Comparison of ENCODE assay signal across 16 cellular contexts in the genomic region with DNA sequence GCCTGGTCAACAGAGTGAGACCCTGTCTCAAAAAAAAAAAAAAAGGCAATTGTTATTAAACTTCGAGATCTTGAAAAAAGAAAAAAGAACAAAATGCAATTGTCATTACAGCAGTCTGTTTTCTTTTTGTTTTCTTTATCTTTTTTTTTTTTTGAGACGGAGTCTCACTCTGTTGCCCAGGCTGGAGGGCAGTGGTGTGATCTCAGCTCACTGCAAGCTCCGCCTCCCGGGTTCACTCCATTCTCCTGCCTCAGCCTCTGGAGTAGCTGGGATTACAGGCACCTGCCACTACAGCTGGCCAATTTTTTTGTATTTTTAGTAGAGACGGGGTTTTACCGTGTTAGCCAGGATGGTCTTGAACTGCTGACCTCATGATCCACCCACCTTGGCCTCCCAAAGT. TPM values are rescaled to one million over a fixed set of nuclear protein-coding genes. Genes with fewer than 3 reads are reported as not detected.
DNase-seq lines count a peak whose midpoint lies in the region; ATAC-seq, FAIRE-seq and TF ChIP-seq lines count a peak whose summit lies in the region.
"Not testable (repeated sequence)": the region's sequence is repeated elsewhere in the genome, so short reads cannot be mapped to it uniquely, and the experiment has no call there.
"Had no signal": no experiment of that assay in that cellular context is flagged by ENCODE, and none has a peak within 500 bp of the region (broad histone marks: within the 10 kb centered on the region; RNA-seq: fewer than 3 reads in every experiment).

No MANE protein-coding gene starts in this region.

- CTCF ChIA-PET in HEK293 (lab: Yijun Ruan, JAX): interaction anchor here (0.6 to 1.0 kb wide), 3 partner anchors 10 to 146 kb away, joined by 4 to 7 read pairs (median 4); no protein-coding TSS in a partner anchor
- CTCF ChIA-PET in K562 (lab: Yijun Ruan, JAX; ENCODE audit: low intra/inter-chr PET ratio); HepG2 (lab: Yijun Ruan, JAX; ENCODE audit: low intra/inter-chr PET ratio, low total read pairs): not testable (repeated sequence)

- not testable (repeated sequence) for TF ChIP-seq CTCF in DOHH2 (IDR thresholded peaks at IDR 0.05; ENCODE audit: low read depth, low read length, poor library complexity, severe bottlenecking); HEK293 (tag by site-specific recombination; IDR thresholded peaks at IDR 0.05); OCI-LY1 (IDR thresholded peaks at IDR 0.05; ENCODE audit: low read length); K562 (IDR thresholded peaks at IDR 0.05 in 2 of 3, conservative IDR thresholded peaks at IDR 0.05 in 1 of 3; ENCODE audit: insufficient read depth in 2 of 3, low read depth in 1 of 3, low read length in 3 of 3); HepG2 (CRISPR knock-in tag; IDR thresholded peaks at IDR 0.05)

- H3K4me3 ChIP-seq in BLaER1; HEK293 (ENCODE audit: low read depth, low read length); OCI-LY1 (ENCODE audit: low read depth, low read length, poor library complexity, severe bottlenecking); K562; HepG2 (replicated peaks in 1 of 3; ENCODE audit: insufficient read depth in 1 of 3, low read depth in 2 of 3, low read length in 3 of 3): not testable (repeated sequence)
- H3K4me3 ChIP-seq in DOHH2 (ENCODE audit: low read length): peak overlapping the region; percentile 50

- not testable (repeated sequence) for H2AFZ ChIP-seq in OCI-LY1 (ENCODE audit: low read length); K562 (ENCODE audit: low read depth, low read length); HepG2 (ENCODE audit: low read length)

- POLR2A ChIA-PET in HEK293 (lab: Yijun Ruan, JAX): interaction anchor here (0.6 to 0.7 kb wide), 2 partner anchors 16 to 55 kb away, joined by 3 to 4 read pairs; no protein-coding TSS in a partner anchor
- POLR2A ChIA-PET in K562 (lab: Yijun Ruan, JAX); HepG2 (lab: Yijun Ruan, JAX): not testable (repeated sequence)

- not testable (repeated sequence) for H4K20me1 ChIP-seq in BLaER1; DOHH2 (ENCODE audit: control insufficient read depth, insufficient read depth, low read depth, low read length); OCI-LY1 (ENCODE audit: insufficient read depth, low read length); K562 (replicated peaks; ENCODE audit: control insufficient read depth, insufficient read depth, low read length); HepG2 (ENCODE audit: insufficient read depth, low read length)

- H3K36me3 Mint-ChIP-seq in central memory CD8-positive, alpha-beta T cell (ENCODE audit: insufficient read depth): not testable (repeated sequence)

- not testable (repeated sequence) for TF ChIP-seq RAD21 in K562 (CRISPR knock-in tag; conservative IDR thresholded peaks at IDR 0.05 in 1 of 2, IDR thresholded peaks at IDR 0.05 in 1 of 2); HepG2 (CRISPR knock-in tag; IDR thresholded peaks at IDR 0.05)

- H3K4me3 Mint-ChIP-seq in central memory CD8-positive, alpha-beta T cell: not testable (repeated sequence)

- H3K9ac ChIP-seq in BLaER1; OCI-LY1 (ENCODE audit: low read length); K562 (ENCODE audit: insufficient read depth in 1 of 2, low read depth in 2 of 2, low read length in 2 of 2); HepG2 (ENCODE audit: insufficient read depth, low read depth, low read length): not testable (repeated sequence)

- peaks cover 52% of the 10 kb centered on the region for H3K4me1 ChIP-seq in BLaER1
- peaks cover 67% of the 10 kb centered on the region for H3K4me1 ChIP-seq in DOHH2 (ENCODE audit: control insufficient read depth, low read length)
- not testable (repeated sequence) for H3K4me1 ChIP-seq in HEK293 (ENCODE audit: control insufficient read depth, insufficient read depth, low read length); K562 (replicated peaks in 1 of 2; ENCODE audit: control insufficient read depth in 2 of 2, insufficient read depth in 2 of 2, low read length in 2 of 2)
- H3K4me1 ChIP-seq in OCI-LY1 (ENCODE audit: insufficient read depth, low read length, severe bottlenecking): peaks cover 23% of the 10 kb centered on the region
- H3K4me1 ChIP-seq in HepG2 (ENCODE audit: insufficient read depth, low read length): peaks cover 17% of the 10 kb centered on the region; the same call in 1 of the 2 replicates

- H3K4me2 ChIP-seq in BLaER1: peak overlapping the region; percentile 24
- H3K4me2 ChIP-seq in DOHH2 (ENCODE audit: low read length): peak overlapping the region; percentile 58
- not testable (repeated sequence) for H3K4me2 ChIP-seq in OCI-LY1 (ENCODE audit: low read length); K562 (ENCODE audit: insufficient read depth, low read length); HepG2 (ENCODE audit: low read depth, low read length)

- H3K27ac ChIP-seq in BLaER1 (peak overlapping the region; percentile 100), DOHH2 (ENCODE audit: low read depth, low read length) (peak overlapping the region; percentile 91), OCI-LY1 (ENCODE audit: low read depth, low read length, poor library complexity, severe bottlenecking) (peak overlapping the region; percentile 54)
- not testable (repeated sequence) for H3K27ac ChIP-seq in HEK293 (ENCODE audit: extremely low read depth, low read depth, low read length); K562 (ENCODE audit: extremely low read depth, low read depth, low read length); HepG2 (ENCODE audit: extremely low read length, insufficient read depth, low read length)

- DNase-seq in K562 (ENCODE audit: extremely low read depth in 1 of 4, low spot score in 3 of 4); central memory CD8-positive, alpha-beta T cell (ENCODE audit: low spot score in 2 of 2); HepG2 (ENCODE audit: low spot score): not testable (repeated sequence)

- not testable (repeated sequence) for H3K36me3 ChIP-seq in BLaER1; DOHH2 (ENCODE audit: control insufficient read depth, low read length); HEK293 (ENCODE audit: control insufficient read depth in 2 of 2, insufficient read depth in 1 of 2, low read length in 2 of 2); OCI-LY1 (ENCODE audit: insufficient read depth, low read length); K562 (ENCODE audit: control insufficient read depth, insufficient read depth, low read length); HepG2 (replicated peaks in 1 of 2; ENCODE audit: control insufficient read depth in 1 of 2, insufficient read depth in 2 of 2, low read length in 2 of 2)

- ATAC-seq in K562; central memory CD8-positive, alpha-beta T cell (replicated peaks; ENCODE audit: extremely low read depth, poor library complexity, severe bottlenecking); HepG2: not testable (repeated sequence)

- not testable (repeated sequence) for FAIRE-seq in K562 (lab: Jason Lieb, UNC); HepG2 (lab: Jason Lieb, UNC)

- not testable (repeated sequence) for H3K27me3 Mint-ChIP-seq in central memory CD8-positive, alpha-beta T cell

- not testable (repeated sequence) for TF ChIP-seq POLR2A in K562 (conservative IDR thresholded peaks at IDR 0.05); HepG2 (IDR thresholded peaks at IDR 0.05; ENCODE audit: insufficient read depth in 1 of 2, low read depth in 2 of 2, low read length in 2 of 2)

- in situ Hi-C loops in K562 (cut with MboI); HepG2 (cut with HindIII; ENCODE audit: extremely low pct_ligation_motif_present, low pct_unique_long_range_greater_than_20kb): not testable (repeated sequence)

- H3K27ac Mint-ChIP-seq in central memory CD8-positive, alpha-beta T cell (ENCODE audit: low read depth): peak overlapping the region; percentile 22

- not testable (repeated sequence) for H3K27me3 ChIP-seq in BLaER1; DOHH2 (ENCODE audit: control insufficient read depth, low read length); OCI-LY1 (ENCODE audit: insufficient read depth, low read length); K562 (ENCODE audit: control insufficient read depth in 2 of 2, insufficient read depth in 2 of 2, low read length in 2 of 2); HepG2 (ENCODE audit: control insufficient read depth in 1 of 2, insufficient read depth in 2 of 2, low read length in 2 of 2)

- not testable (repeated sequence) for H3K9me1 ChIP-seq in K562 (ENCODE audit: control insufficient read depth, insufficient read depth, low read length)

- H3F3A ChIP-seq in DOHH2 (ENCODE audit: control insufficient read depth, insufficient read depth): peaks cover 36% of the 10 kb centered on the region
- not testable (repeated sequence) for H3F3A ChIP-seq in OCI-LY1 (ENCODE audit: insufficient read depth, low read length)

- H3K4me1 Mint-ChIP-seq in central memory CD8-positive, alpha-beta T cell: not testable (repeated sequence)

- intact Hi-C loops in K562 (cut with micrococcal nuclease); HepG2 (cut with micrococcal nuclease; ENCODE audit: unreplicated experiment): not testable (repeated sequence)

- not testable (repeated sequence) for H3K9me2 ChIP-seq in DOHH2 (replicated peaks; ENCODE audit: control insufficient read depth, low read length); OCI-LY1 (ENCODE audit: low read depth, low read length)

- WGBS in K562 (ENCODE audit: insufficient coverage, low coverage, missing lambda C conversion rate): 24% methylated on average over 5 of the region's 6 CpGs
- WGBS in HepG2 (ENCODE audit: low lambda C conversion rate): 14% methylated on average over 6 of the region's 6 CpGs

- not testable (repeated sequence) for H3K79me2 ChIP-seq in DOHH2 (ENCODE audit: control insufficient read depth, low read length); OCI-LY1 (ENCODE audit: insufficient read depth, low read length); K562 (ENCODE audit: control insufficient read depth, insufficient read depth, low read length); HepG2 (ENCODE audit: insufficient read depth, low read length)

- not testable (repeated sequence) for TF ChIP-seq EP300 in K562 (IDR thresholded peaks at IDR 0.05; ENCODE audit: low read length); HepG2 (IDR thresholded peaks at IDR 0.05; ENCODE audit: low read depth in 2 of 2, low read length in 2 of 2); HepG2 (CRISPR knock-in tag; IDR thresholded peaks at IDR 0.05; ENCODE audit: borderline replicate concordance)

- H3K9me3 Mint-ChIP-seq in central memory CD8-positive, alpha-beta T cell: not testable (repeated sequence)

- not testable (repeated sequence) for BruUV-seq in K562 (replicated peaks; lab: Mats Ljungman, UMichigan); HepG2 (replicated peaks; lab: Mats Ljungman, UMichigan)

- H3K9me3 ChIP-seq in BLaER1; DOHH2 (ENCODE audit: control insufficient read depth, insufficient read depth, low read length); HEK293 (ENCODE audit: control insufficient read depth, insufficient read depth, low read depth, low read length); OCI-LY1 (ENCODE audit: low read length); K562 (replicated peaks; ENCODE audit: control insufficient read depth, insufficient read depth, low read depth, low read length); HepG2 (ENCODE audit: low read length): not testable (repeated sequence)

RNA-seq across cellular contexts. Expression of gene PLIN3, which starts 15.4 kb away (rescaled TPM):
- 24.0 and 76.2 TPM in 2 replicates for total RNA-seq in K562 (2011; cell fraction: chromatin; rRNA removed; ENCODE audit: low replicate concordance)
- 70.4 and 72.2 TPM in 2 replicates for total RNA-seq in K562 (2011; cell fraction: nucleolus; rRNA removed)
- total RNA-seq in K562 (2011; cell fraction: nucleoplasm; rRNA removed): 46.2 and 49.7 TPM in 2 replicates
- total RNA-seq in K562 (2014; rRNA removed): 68.9 and 91.1 TPM in 2 replicates
- 21.5 and 22.0 TPM in 2 replicates for total RNA-seq in K562 (2014; rRNA removed; fragmentation: Illumina TruSeq; extraction: Trizol)
- total RNA-seq in K562 (2015; rRNA removed; fragmentation: Illumina TruSeq; extraction: Trizol): 46.6 and 46.7 TPM in 2 replicates
- total RNA-seq in K562 (2021): 75.1 and 75.6 TPM in 2 replicates
- polyA plus RNA-seq in K562 (2011; rRNA removed): 43.1 and 53.5 TPM in 2 replicates
- polyA plus RNA-seq in K562 (2011; cell fraction: cytosol; rRNA removed): 65.0 and 129 TPM in 2 replicates
- polyA plus RNA-seq in K562 (2011; cell fraction: nucleus; rRNA removed): 17.0 and 20.6 TPM in 2 replicates
- 66.2 and 90.2 TPM in 2 replicates for polyA plus RNA-seq in K562 (2012)
- polyA plus RNA-seq in K562 (2014; fragmentation: Illumina TruSeq; extraction: Trizol): 31.7 and 59.9 TPM in 2 replicates
- 1 to 10 TPM; 7.5 to 9.8 TPM for polyA plus RNA-seq in K562 (2014; fragmentation: Nextera tagmentation; extraction: Ambion mirVana)
- 52.2 and 56.2 TPM in 2 replicates for polyA plus RNA-seq in K562 (2014; rRNA removed)
- polyA minus RNA-seq in K562 (2011; rRNA and poly(A)+ RNA removed): 21.0 and 30.6 TPM in 2 replicates
- 76.4 and 106 TPM in 2 replicates for polyA minus RNA-seq in K562 (2011; cell fraction: cytosol; rRNA and poly(A)+ RNA removed)
- 25.3 and 38.5 TPM in 2 replicates for polyA minus RNA-seq in K562 (2011; cell fraction: nucleus; rRNA and poly(A)+ RNA removed)
- 49.3 and 59.8 TPM in 2 replicates for total RNA-seq in HepG2 (2016; rRNA removed; fragmentation: Illumina TruSeq; extraction: Trizol)
- total RNA-seq in HepG2 (2016; cell fraction: cytosol; rRNA removed; fragmentation: Illumina TruSeq; extraction: Trizol; ENCODE audit: low read depth): 8.6 and 11.0 TPM in 2 replicates
- total RNA-seq in HepG2 (2016; cell fraction: insoluble cytoplasmic fraction; rRNA removed; fragmentation: Illumina TruSeq; extraction: Trizol): 52.7 and 59.0 TPM in 2 replicates
- total RNA-seq in HepG2 (2016; cell fraction: membrane; rRNA removed; fragmentation: Illumina TruSeq; extraction: Trizol): 25.3 and 25.7 TPM in 2 replicates
- total RNA-seq in HepG2 (2016; cell fraction: nucleus; rRNA removed; fragmentation: Illumina TruSeq; extraction: Trizol): 20.1 and 21.0 TPM in 2 replicates
- 57.9 and 69.4 TPM in 2 replicates for polyA plus RNA-seq in HepG2 (2011; rRNA removed)
- 64.8 and 97.9 TPM in 2 replicates for polyA plus RNA-seq in HepG2 (2011; cell fraction: cytosol; rRNA removed)
- 34.7 and 36.0 TPM in 2 replicates for polyA plus RNA-seq in HepG2 (2011; cell fraction: nucleus; rRNA removed)
- 36.2 and 55.0 TPM in 2 replicates for polyA plus RNA-seq in HepG2 (2012)
- 10.8 and 11.1 TPM in 2 replicates for polyA plus RNA-seq in HepG2 (2016; cell fraction: cytosol; fragmentation: Illumina TruSeq; extraction: Trizol; ENCODE audit: low read depth)
- polyA plus RNA-seq in HepG2 (2016; cell fraction: insoluble cytoplasmic fraction; fragmentation: Illumina TruSeq; extraction: Trizol; ENCODE audit: low read depth): 68.3 and 74.9 TPM in 2 replicates
- 20.0 and 20.9 TPM in 2 replicates for polyA plus RNA-seq in HepG2 (2016; cell fraction: membrane; fragmentation: Illumina TruSeq; extraction: Trizol; ENCODE audit: low read depth)
- 31.2 and 32.3 TPM in 2 replicates for polyA plus RNA-seq in HepG2 (2016; cell fraction: nucleus; fragmentation: Illumina TruSeq; extraction: Trizol; ENCODE audit: insufficient read depth, low read depth)
- 93.3 and 183 TPM in 2 replicates for polyA minus RNA-seq in HepG2 (2011; rRNA and poly(A)+ RNA removed; ENCODE audit: low replicate concordance)
- polyA minus RNA-seq in HepG2 (2011; cell fraction: cytosol; rRNA and poly(A)+ RNA removed): 76.8 and 81.5 TPM in 2 replicates
- 26.5 and 32.3 TPM in 2 replicates for polyA minus RNA-seq in HepG2 (2011; cell fraction: nucleus; rRNA and poly(A)+ RNA removed)

RNA-seq across cellular contexts. Expression of gene ARRDC5, which starts 19.8 kb away (rescaled TPM):
- total RNA-seq in K562 (2011; cell fraction: chromatin; rRNA removed; ENCODE audit: low replicate concordance): not detected in 2 replicates
- not detected in 2 replicates for total RNA-seq in K562 (2011; cell fraction: nucleolus; rRNA removed)
- not detected in 2 replicates for total RNA-seq in K562 (2011; cell fraction: nucleoplasm; rRNA removed)
- total RNA-seq in K562 (2014; rRNA removed) (not detected in 2 replicates), K562 (2014; rRNA removed; fragmentation: Illumina TruSeq; extraction: Trizol) (not detected in 2 replicates), K562 (2015; rRNA removed; fragmentation: Illumina TruSeq; extraction: Trizol) (not detected in 2 replicates), K562 (2021) (not detected in 2 replicates), HepG2 (2016; rRNA removed; fragmentation: Illumina TruSeq; extraction: Trizol) (not detected in 2 replicates)
- polyA plus RNA-seq in K562 (2011; rRNA removed) (not detected in 2 replicates), K562 (2014; fragmentation: Illumina TruSeq; extraction: Trizol) (not detected in 2 replicates), K562 (2014; fragmentation: Nextera tagmentation; extraction: Ambion mirVana) (not detected), K562 (2014; rRNA removed) (not detected in 2 replicates), HepG2 (2011; rRNA removed) (not detected in 2 replicates)
- polyA plus RNA-seq in K562 (2011; cell fraction: cytosol; rRNA removed): not detected in 2 replicates
- not detected in 2 replicates for polyA plus RNA-seq in K562 (2011; cell fraction: nucleus; rRNA removed)
- not detected in 2 replicates for polyA plus RNA-seq in K562 (2012)
- not detected in 2 replicates for polyA minus RNA-seq in K562 (2011; rRNA and poly(A)+ RNA removed)
- polyA minus RNA-seq in K562 (2011; cell fraction: cytosol; rRNA and poly(A)+ RNA removed): not detected in 2 replicates
- polyA minus RNA-seq in K562 (2011; cell fraction: nucleus; rRNA and poly(A)+ RNA removed): not detected in 2 replicates
- total RNA-seq in HepG2 (2016; cell fraction: cytosol; rRNA removed; fragmentation: Illumina TruSeq; extraction: Trizol; ENCODE audit: low read depth): not detected in 2 replicates
- total RNA-seq in HepG2 (2016; cell fraction: insoluble cytoplasmic fraction; rRNA removed; fragmentation: Illumina TruSeq; extraction: Trizol): not detected in 2 replicates
- total RNA-seq in HepG2 (2016; cell fraction: membrane; rRNA removed; fragmentation: Illumina TruSeq; extraction: Trizol): not detected in 2 replicates
- total RNA-seq in HepG2 (2016; cell fraction: nucleus; rRNA removed; fragmentation: Illumina TruSeq; extraction: Trizol): not detected in 2 replicates
- polyA plus RNA-seq in HepG2 (2011; cell fraction: cytosol; rRNA removed): not detected in 2 replicates
- polyA plus RNA-seq in HepG2 (2011; cell fraction: nucleus; rRNA removed): not detected in 2 replicates
- not detected in 2 replicates for polyA plus RNA-seq in HepG2 (2012)
- polyA plus RNA-seq in HepG2 (2016; cell fraction: cytosol; fragmentation: Illumina TruSeq; extraction: Trizol; ENCODE audit: low read depth): not detected in 2 replicates
- not detected in 2 replicates for polyA plus RNA-seq in HepG2 (2016; cell fraction: insoluble cytoplasmic fraction; fragmentation: Illumina TruSeq; extraction: Trizol; ENCODE audit: low read depth)
- not detected in 2 replicates for polyA plus RNA-seq in HepG2 (2016; cell fraction: membrane; fragmentation: Illumina TruSeq; extraction: Trizol; ENCODE audit: low read depth)
- polyA plus RNA-seq in HepG2 (2016; cell fraction: nucleus; fragmentation: Illumina TruSeq; extraction: Trizol; ENCODE audit: insufficient read depth, low read depth): not detected in 2 replicates
- polyA minus RNA-seq in HepG2 (2011; rRNA and poly(A)+ RNA removed; ENCODE audit: low replicate concordance): 0.09 TPM in 1 of 2 replicates, not detected in the other
- not detected in 2 replicates for polyA minus RNA-seq in HepG2 (2011; cell fraction: cytosol; rRNA and poly(A)+ RNA removed)
- not detected in 2 replicates for polyA minus RNA-seq in HepG2 (2011; cell fraction: nucleus; rRNA and poly(A)+ RNA removed)
- total RNA-seq: A172, A673, Caco-2, Calu3, Daoy, G401 had no signal
- polyA plus RNA-seq: A549, AG04450, BJ had no signal

RNA-seq across cellular contexts. Expression of gene UHRF1, which starts 26.4 kb away (rescaled TPM):
- 18.6 and 36.9 TPM in 2 replicates for total RNA-seq in K562 (2011; cell fraction: chromatin; rRNA removed; ENCODE audit: low replicate concordance)
- total RNA-seq in K562 (2011; cell fraction: nucleolus; rRNA removed): 23.3 and 25.5 TPM in 2 replicates
- 15.3 and 17.0 TPM in 2 replicates for total RNA-seq in K562 (2011; cell fraction: nucleoplasm; rRNA removed)
- 65.5 and 73.3 TPM in 2 replicates for total RNA-seq in K562 (2014; rRNA removed)
- total RNA-seq in K562 (2014; rRNA removed; fragmentation: Illumina TruSeq; extraction: Trizol): 16.8 and 17.7 TPM in 2 replicates
- total RNA-seq in K562 (2015; rRNA removed; fragmentation: Illumina TruSeq; extraction: Trizol): 42.3 and 42.6 TPM in 2 replicates
- 91.4 and 101 TPM in 2 replicates for total RNA-seq in K562 (2021)
- polyA plus RNA-seq in K562 (2011; rRNA removed): 8.7 and 16.7 TPM in 2 replicates
- 8.1 and 14.0 TPM in 2 replicates for polyA plus RNA-seq in K562 (2011; cell fraction: cytosol; rRNA removed)
- 20.9 and 30.2 TPM in 2 replicates for polyA plus RNA-seq in K562 (2011; cell fraction: nucleus; rRNA removed)
- 23.4 and 46.2 TPM in 2 replicates for polyA plus RNA-seq in K562 (2012)
- 30.9 and 49.5 TPM in 2 replicates for polyA plus RNA-seq in K562 (2014; fragmentation: Illumina TruSeq; extraction: Trizol)
- polyA plus RNA-seq in K562 (2014; fragmentation: Nextera tagmentation; extraction: Ambion mirVana): 10 to 100 TPM in 1 of 2 experiments, 1 to 10 TPM in 1; 6.0 to 14.2 TPM
- 44.0 and 47.4 TPM in 2 replicates for polyA plus RNA-seq in K562 (2014; rRNA removed)
- 8.0 and 10.3 TPM in 2 replicates for polyA minus RNA-seq in K562 (2011; rRNA and poly(A)+ RNA removed)
- 14.2 and 19.1 TPM in 2 replicates for polyA minus RNA-seq in K562 (2011; cell fraction: cytosol; rRNA and poly(A)+ RNA removed)
- 8.3 and 9.4 TPM in 2 replicates for polyA minus RNA-seq in K562 (2011; cell fraction: nucleus; rRNA and poly(A)+ RNA removed)
- 77.7 and 78.4 TPM in 2 replicates for total RNA-seq in HepG2 (2016; rRNA removed; fragmentation: Illumina TruSeq; extraction: Trizol)
- 3.9 and 6.2 TPM in 2 replicates for total RNA-seq in HepG2 (2016; cell fraction: cytosol; rRNA removed; fragmentation: Illumina TruSeq; extraction: Trizol; ENCODE audit: low read depth)
- total RNA-seq in HepG2 (2016; cell fraction: insoluble cytoplasmic fraction; rRNA removed; fragmentation: Illumina TruSeq; extraction: Trizol): 67.8 and 81.6 TPM in 2 replicates
- total RNA-seq in HepG2 (2016; cell fraction: membrane; rRNA removed; fragmentation: Illumina TruSeq; extraction: Trizol): 20.0 and 21.7 TPM in 2 replicates
- total RNA-seq in HepG2 (2016; cell fraction: nucleus; rRNA removed; fragmentation: Illumina TruSeq; extraction: Trizol): 44.9 and 50.5 TPM in 2 replicates
- 6.6 and 6.8 TPM in 2 replicates for polyA plus RNA-seq in HepG2 (2011; rRNA removed)
- polyA plus RNA-seq in HepG2 (2011; cell fraction: cytosol; rRNA removed): 3.1 and 4.8 TPM in 2 replicates
- 10.7 and 15.0 TPM in 2 replicates for polyA plus RNA-seq in HepG2 (2011; cell fraction: nucleus; rRNA removed)
- 6.1 and 15.1 TPM in 2 replicates for polyA plus RNA-seq in HepG2 (2012)
- 2.1 and 2.4 TPM in 2 replicates for polyA plus RNA-seq in HepG2 (2016; cell fraction: cytosol; fragmentation: Illumina TruSeq; extraction: Trizol; ENCODE audit: low read depth)
- polyA plus RNA-seq in HepG2 (2016; cell fraction: insoluble cytoplasmic fraction; fragmentation: Illumina TruSeq; extraction: Trizol; ENCODE audit: low read depth): 65.4 and 73.6 TPM in 2 replicates
- polyA plus RNA-seq in HepG2 (2016; cell fraction: membrane; fragmentation: Illumina TruSeq; extraction: Trizol; ENCODE audit: low read depth): 7.7 and 8.4 TPM in 2 replicates
- 78.8 and 80.1 TPM in 2 replicates for polyA plus RNA-seq in HepG2 (2016; cell fraction: nucleus; fragmentation: Illumina TruSeq; extraction: Trizol; ENCODE audit: insufficient read depth, low read depth)
- 16.7 and 45.7 TPM in 2 replicates for polyA minus RNA-seq in HepG2 (2011; rRNA and poly(A)+ RNA removed; ENCODE audit: low replicate concordance)
- polyA minus RNA-seq in HepG2 (2011; cell fraction: cytosol; rRNA and poly(A)+ RNA removed): 4.4 and 8.6 TPM in 2 replicates
- polyA minus RNA-seq in HepG2 (2011; cell fraction: nucleus; rRNA and poly(A)+ RNA removed): 4.1 and 5.9 TPM in 2 replicates

RNA-seq across cellular contexts. Expression of gene TICAM1, which starts 51.4 kb away (rescaled TPM):
- total RNA-seq in K562 (2011; cell fraction: chromatin; rRNA removed; ENCODE audit: low replicate concordance): 3.7 and 10.7 TPM in 2 replicates
- 4.2 and 4.7 TPM in 2 replicates for total RNA-seq in K562 (2011; cell fraction: nucleolus; rRNA removed)
- total RNA-seq in K562 (2011; cell fraction: nucleoplasm; rRNA removed): 2.7 and 3.1 TPM in 2 replicates
- total RNA-seq in K562 (2014; rRNA removed) (1.5 and 2.7 TPM in 2 replicates), K562 (2014; rRNA removed; fragmentation: Illumina TruSeq; extraction: Trizol) (0.77 and 0.98 TPM in 2 replicates), K562 (2015; rRNA removed; fragmentation: Illumina TruSeq; extraction: Trizol) (2.1 and 2.8 TPM in 2 replicates), K562 (2021) (11.5 and 11.6 TPM in 2 replicates), HepG2 (2016; rRNA removed; fragmentation: Illumina TruSeq; extraction: Trizol) (0.95 and 1.3 TPM in 2 replicates)
- polyA plus RNA-seq in K562 (2011; rRNA removed) (0.47 and 1.2 TPM in 2 replicates), K562 (2014; fragmentation: Illumina TruSeq; extraction: Trizol) (3.1 and 7.1 TPM in 2 replicates), K562 (2014; fragmentation: Nextera tagmentation; extraction: Ambion mirVana) (under 1 TPM; 0.07 to 0.11 TPM), K562 (2014; rRNA removed) (4.7 and 5.7 TPM in 2 replicates), HepG2 (2011; rRNA removed) (0.33 and 0.61 TPM in 2 replicates)
- polyA plus RNA-seq in K562 (2011; cell fraction: cytosol; rRNA removed): 1.2 and 1.9 TPM in 2 replicates
- 1.5 and 3.1 TPM in 2 replicates for polyA plus RNA-seq in K562 (2011; cell fraction: nucleus; rRNA removed)
- 6.6 and 8.4 TPM in 2 replicates for polyA plus RNA-seq in K562 (2012)
- polyA minus RNA-seq in K562 (2011; rRNA and poly(A)+ RNA removed): 0.45 and 0.60 TPM in 2 replicates
- 4.6 and 6.3 TPM in 2 replicates for polyA minus RNA-seq in K562 (2011; cell fraction: cytosol; rRNA and poly(A)+ RNA removed)
- polyA minus RNA-seq in K562 (2011; cell fraction: nucleus; rRNA and poly(A)+ RNA removed): 1.2 and 1.5 TPM in 2 replicates
- total RNA-seq in HepG2 (2016; cell fraction: cytosol; rRNA removed; fragmentation: Illumina TruSeq; extraction: Trizol; ENCODE audit: low read depth): 0.30 and 0.44 TPM in 2 replicates
- total RNA-seq in HepG2 (2016; cell fraction: insoluble cytoplasmic fraction; rRNA removed; fragmentation: Illumina TruSeq; extraction: Trizol): 1.0 and 1.3 TPM in 2 replicates
- 1.2 and 1.4 TPM in 2 replicates for total RNA-seq in HepG2 (2016; cell fraction: membrane; rRNA removed; fragmentation: Illumina TruSeq; extraction: Trizol)
- total RNA-seq in HepG2 (2016; cell fraction: nucleus; rRNA removed; fragmentation: Illumina TruSeq; extraction: Trizol): 0.47 and 1.1 TPM in 2 replicates
- 0.45 and 0.47 TPM in 2 replicates for polyA plus RNA-seq in HepG2 (2011; cell fraction: cytosol; rRNA removed)
- 1.7 and 2.4 TPM in 2 replicates for polyA plus RNA-seq in HepG2 (2011; cell fraction: nucleus; rRNA removed)
- 2.7 and 4.4 TPM in 2 replicates for polyA plus RNA-seq in HepG2 (2012)
- polyA plus RNA-seq in HepG2 (2016; cell fraction: cytosol; fragmentation: Illumina TruSeq; extraction: Trizol; ENCODE audit: low read depth): 0.70 and 0.91 TPM in 2 replicates
- polyA plus RNA-seq in HepG2 (2016; cell fraction: insoluble cytoplasmic fraction; fragmentation: Illumina TruSeq; extraction: Trizol; ENCODE audit: low read depth): 3.0 and 3.7 TPM in 2 replicates
- polyA plus RNA-seq in HepG2 (2016; cell fraction: membrane; fragmentation: Illumina TruSeq; extraction: Trizol; ENCODE audit: low read depth): 1.5 and 1.9 TPM in 2 replicates
- polyA plus RNA-seq in HepG2 (2016; cell fraction: nucleus; fragmentation: Illumina TruSeq; extraction: Trizol; ENCODE audit: insufficient read depth, low read depth): 4.0 and 4.6 TPM in 2 replicates
- 0.70 and 1.7 TPM in 2 replicates for polyA minus RNA-seq in HepG2 (2011; rRNA and poly(A)+ RNA removed; ENCODE audit: low replicate concordance)
- polyA minus RNA-seq in HepG2 (2011; cell fraction: cytosol; rRNA and poly(A)+ RNA removed): 1.4 and 1.6 TPM in 2 replicates
- polyA minus RNA-seq in HepG2 (2011; cell fraction: nucleus; rRNA and poly(A)+ RNA removed): 0.50 and 0.52 TPM in 2 replicates
- total RNA-seq: G401 had no signal
